ENCODE assay signal across 1 cellular context in the genomic region with DNA sequence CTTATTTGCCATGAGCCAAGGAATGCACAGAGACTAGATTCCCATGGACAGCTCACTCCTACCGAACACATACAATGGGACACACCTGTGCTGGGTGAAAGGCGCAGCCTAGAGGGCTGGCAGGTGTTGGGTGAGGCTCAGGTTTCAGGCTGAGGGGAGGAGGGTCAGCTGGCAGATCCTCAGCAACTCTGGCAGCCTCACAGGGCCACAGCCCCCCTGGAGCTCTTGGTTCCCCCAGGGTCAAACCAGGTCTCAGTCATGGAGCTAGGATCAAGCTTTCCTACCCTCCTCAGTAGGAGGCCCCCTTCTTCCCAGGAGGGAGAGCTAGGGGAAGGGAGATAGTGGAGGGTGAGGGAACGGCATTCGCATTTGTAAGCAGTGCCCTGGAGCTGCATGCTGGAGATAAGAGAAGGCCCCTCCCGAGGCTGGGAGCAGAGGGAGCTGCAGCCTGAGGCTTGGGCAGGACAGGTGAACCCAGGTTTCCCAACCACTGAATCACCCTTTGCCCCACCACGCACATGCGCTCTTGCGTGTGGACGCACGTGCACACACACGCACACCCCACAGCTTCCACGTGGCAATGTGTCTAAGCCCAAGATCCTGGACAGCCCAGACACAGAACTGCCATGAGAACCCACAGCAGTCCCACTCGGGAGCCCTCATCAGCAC.
A peak's percentile ranks its signal among the peaks of the same experiment; 100 is the strongest.
TF ChIP-seq lines count a peak whose summit lies in the region.

No MANE protein-coding gene starts in this region.

TF ChIP-seq in HEK293, 187 proteins besides CTCF, POLR2A, EP300 and RAD21 (continued from another document):
- TF ChIP-seq, protein P1, sequence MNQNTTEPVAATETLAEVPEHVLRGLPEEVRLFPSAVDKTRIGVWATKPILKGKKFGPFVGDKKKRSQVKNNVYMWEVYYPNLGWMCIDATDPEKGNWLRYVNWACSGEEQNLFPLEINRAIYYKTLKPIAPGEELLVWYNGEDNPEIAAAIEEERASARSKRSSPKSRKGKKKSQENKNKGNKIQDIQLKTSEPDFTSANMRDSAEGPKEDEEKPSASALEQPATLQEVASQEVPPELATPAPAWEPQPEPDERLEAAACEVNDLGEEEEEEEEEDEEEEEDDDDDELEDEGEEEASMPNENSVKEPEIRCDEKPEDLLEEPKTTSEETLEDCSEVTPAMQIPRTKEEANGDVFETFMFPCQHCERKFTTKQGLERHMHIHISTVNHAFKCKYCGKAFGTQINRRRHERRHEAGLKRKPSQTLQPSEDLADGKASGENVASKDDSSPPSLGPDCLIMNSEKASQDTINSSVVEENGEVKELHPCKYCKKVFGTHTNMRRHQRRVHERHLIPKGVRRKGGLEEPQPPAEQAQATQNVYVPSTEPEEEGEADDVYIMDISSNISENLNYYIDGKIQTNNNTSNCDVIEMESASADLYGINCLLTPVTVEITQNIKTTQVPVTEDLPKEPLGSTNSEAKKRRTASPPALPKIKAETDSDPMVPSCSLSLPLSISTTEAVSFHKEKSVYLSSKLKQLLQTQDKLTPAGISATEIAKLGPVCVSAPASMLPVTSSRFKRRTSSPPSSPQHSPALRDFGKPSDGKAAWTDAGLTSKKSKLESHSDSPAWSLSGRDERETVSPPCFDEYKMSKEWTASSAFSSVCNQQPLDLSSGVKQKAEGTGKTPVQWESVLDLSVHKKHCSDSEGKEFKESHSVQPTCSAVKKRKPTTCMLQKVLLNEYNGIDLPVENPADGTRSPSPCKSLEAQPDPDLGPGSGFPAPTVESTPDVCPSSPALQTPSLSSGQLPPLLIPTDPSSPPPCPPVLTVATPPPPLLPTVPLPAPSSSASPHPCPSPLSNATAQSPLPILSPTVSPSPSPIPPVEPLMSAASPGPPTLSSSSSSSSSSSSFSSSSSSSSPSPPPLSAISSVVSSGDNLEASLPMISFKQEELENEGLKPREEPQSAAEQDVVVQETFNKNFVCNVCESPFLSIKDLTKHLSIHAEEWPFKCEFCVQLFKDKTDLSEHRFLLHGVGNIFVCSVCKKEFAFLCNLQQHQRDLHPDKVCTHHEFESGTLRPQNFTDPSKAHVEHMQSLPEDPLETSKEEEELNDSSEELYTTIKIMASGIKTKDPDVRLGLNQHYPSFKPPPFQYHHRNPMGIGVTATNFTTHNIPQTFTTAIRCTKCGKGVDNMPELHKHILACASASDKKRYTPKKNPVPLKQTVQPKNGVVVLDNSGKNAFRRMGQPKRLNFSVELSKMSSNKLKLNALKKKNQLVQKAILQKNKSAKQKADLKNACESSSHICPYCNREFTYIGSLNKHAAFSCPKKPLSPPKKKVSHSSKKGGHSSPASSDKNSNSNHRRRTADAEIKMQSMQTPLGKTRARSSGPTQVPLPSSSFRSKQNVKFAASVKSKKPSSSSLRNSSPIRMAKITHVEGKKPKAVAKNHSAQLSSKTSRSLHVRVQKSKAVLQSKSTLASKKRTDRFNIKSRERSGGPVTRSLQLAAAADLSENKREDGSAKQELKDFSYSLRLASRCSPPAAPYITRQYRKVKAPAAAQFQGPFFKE (tag by site-specific recombination; IDR thresholded peaks at IDR 0.05; ENCODE audit: borderline replicate concordance): no peak
- no peak for TF ChIP-seq ZNF555 (tag by site-specific recombination; conservative IDR thresholded peaks at IDR 0.05)
- TF ChIP-seq ZNF488 (tag by site-specific recombination; IDR thresholded peaks at IDR 0.05): no peak
- TF ChIP-seq GLIS1 (tag by site-specific recombination; IDR thresholded peaks at IDR 0.05): peak; percentile 96
- TF ChIP-seq ZNF121 (tag by site-specific recombination; IDR thresholded peaks at IDR 0.05): no peak
- TF ChIP-seq ZNF433 (tag by site-specific recombination; IDR thresholded peaks at IDR 0.05; ENCODE audit: low read depth): no peak
